7 cellular contexts compared by ENCODE assay signal in genomic region chr1:156114919-156115513, GRCh38. TPM values are rescaled to one million over a fixed set of nuclear protein-coding genes. Genes with fewer than 3 reads are reported as not detected.
DNase-seq lines count a peak whose midpoint lies in the region; ATAC-seq and TF ChIP-seq lines count a peak whose summit lies in the region.

No MANE protein-coding gene starts in this region.

- no peaks in the 10 kb centered on the region for H3K27me3 ChIP-seq in osteoblast (ENCODE audit: insufficient read depth, low read length)

- H2AFZ ChIP-seq in osteoblast (ENCODE audit: low read length), result no peak overlapping the region

- H4K20me1 ChIP-seq in osteoblast (ENCODE audit: insufficient read depth, low read length), result peaks cover 41% of the 10 kb centered on the region

- CTCF ChIA-PET in activated CD8-positive, alpha-beta T cell treated with anti-CD3 and anti-CD28 coated beads for 36 hours (lab: Charles Lee), result interaction anchor here (0.6 to 14.1 kb wide), 6 partner anchors 9 to 110 kb away, joined by 3 to 164 read pairs (median 6); no protein-coding TSS in a partner anchor

- peaks cover 67% of the 10 kb centered on the region for H3K79me2 ChIP-seq in osteoblast (ENCODE audit: insufficient read depth, low read length)

- intact Hi-C loops in activated CD8-positive, alpha-beta T cell treated with anti-CD3 and anti-CD28 coated beads for 36 hours (cut with micrococcal nuclease), result no loop called here

- no peak for TF ChIP-seq CTCF in activated CD8-positive, alpha-beta T cell treated with anti-CD3 and anti-CD28 coated beads for 36 hours (IDR thresholded peaks at IDR 0.05)
- TF ChIP-seq CTCF in fibroblast of the aortic adventitia (IDR thresholded peaks at IDR 0.05; ENCODE audit: insufficient read depth, low read length) (no peak), osteoblast (IDR thresholded peaks at IDR 0.05; ENCODE audit: extremely low read depth, low read depth, low read length) (no peak)

- peaks cover 4% of the 10 kb centered on the region for H3K36me3 Mint-ChIP-seq in activated CD8-positive, alpha-beta T cell treated with anti-CD3 and anti-CD28 coated beads for 36 hours (ENCODE audit: low read depth)

- peaks cover 8% of the 10 kb centered on the region for H3K27me3 Mint-ChIP-seq in activated CD8-positive, alpha-beta T cell treated with anti-CD3 and anti-CD28 coated beads for 36 hours

- H3K4me3 Mint-ChIP-seq in activated CD8-positive, alpha-beta T cell treated with anti-CD3 and anti-CD28 coated beads for 36 hours, result peak overlapping the region; percentile 85

- POLR2A ChIA-PET in activated CD8-positive, alpha-beta T cell treated with anti-CD3 and anti-CD28 coated beads for 36 hours (lab: Charles Lee), result interaction anchor here (0.6 to 10.2 kb wide), 12 partner anchors 8 to 137 kb away, joined by 3 to 94 read pairs (median 4); partner anchors contain the start of gene ARHGEF2

- H3K27ac Mint-ChIP-seq in activated CD8-positive, alpha-beta T cell treated with anti-CD3 and anti-CD28 coated beads for 36 hours, result peak overlapping the region; percentile 61

- peak overlapping the region; percentile 84 for H3K4me2 ChIP-seq in osteoblast (ENCODE audit: insufficient read depth, low read length)

- H3K4me3 ChIP-seq in fibroblast of the aortic adventitia (ENCODE audit: low read depth, low read length) (peak overlapping the region; percentile 99), osteoblast (ENCODE audit: insufficient read depth, low read length) (peak overlapping the region; percentile 99)

- H3K9me3 ChIP-seq in osteoblast (ENCODE audit: low read depth, low read length), result no peaks in the 10 kb centered on the region

- H3K9me3 Mint-ChIP-seq in activated CD8-positive, alpha-beta T cell treated with anti-CD3 and anti-CD28 coated beads for 36 hours, result no peaks in the 10 kb centered on the region

- peaks cover 55% of the 10 kb centered on the region for H3K4me1 ChIP-seq in osteoblast (ENCODE audit: insufficient read depth, low read length)

- peaks cover 43% of the 10 kb centered on the region for H3K4me1 Mint-ChIP-seq in activated CD8-positive, alpha-beta T cell treated with anti-CD3 and anti-CD28 coated beads for 36 hours (ENCODE audit: low read depth)

- H3K27ac ChIP-seq in osteoblast (ENCODE audit: low read depth, low read length), result peak overlapping the region; percentile 98

- peak; percentile 23 for ATAC-seq in GM18511 (IDR thresholded peaks at IDR 0.05; ENCODE audit: unreplicated experiment)
- ATAC-seq in HG03175 (IDR thresholded peaks at IDR 0.05; ENCODE audit: unreplicated experiment), result peak; percentile 21
- ATAC-seq in activated CD8-positive, alpha-beta T cell treated with anti-CD3 and anti-CD28 coated beads for 36 hours, result no peak
- ATAC-seq in GM18858 (IDR thresholded peaks at IDR 0.05; ENCODE audit: unreplicated experiment), result no peak

- peaks cover 13% of the 10 kb centered on the region for H3K36me3 ChIP-seq in osteoblast (ENCODE audit: insufficient read depth, low read length)

- DNase-seq in activated CD8-positive, alpha-beta T cell treated with anti-CD3 and anti-CD28 coated beads for 36 hours, result peak; percentile 37
- no peak for DNase-seq in fibroblast of the aortic adventitia (ENCODE audit: low read depth)
- peak; percentile 77 for DNase-seq in osteoblast (ENCODE audit: insufficient read length, low spot score, missing footprints)
- no peak for DNase-seq in activated CD4-positive, alpha-beta T cell treated with anti-CD3 and anti-CD28 coated beads for 48 hours

RNA-seq across cellular contexts. Expression of gene LMNA, which starts 0.5 kb away (rescaled TPM):
- 10 to 100 TPM; 51.8 to 56.6 TPM for total RNA-seq in activated CD8-positive, alpha-beta T cell treated with anti-CD3 and anti-CD28 coated beads for 36 hours
- total RNA-seq in fibroblast of the aortic adventitia (ENCODE audit: low replicate concordance), result 502 and 1,039 TPM in 2 replicates
- total RNA-seq in osteoblast, result 774 and 854 TPM in 2 replicates

RNA-seq across cellular contexts. Expression of gene MEX3A, which starts 32.8 kb away (rescaled TPM):
- under 1 TPM; 0.45 to 0.83 TPM for total RNA-seq in activated CD8-positive, alpha-beta T cell treated with anti-CD3 and anti-CD28 coated beads for 36 hours
- total RNA-seq in fibroblast of the aortic adventitia (ENCODE audit: low replicate concordance) (0.90 TPM in 2 replicates), osteoblast (0.88 and 1.1 TPM in 2 replicates)

RNA-seq across cellular contexts. Expression of gene SEMA4A, which starts 38.4 kb away (rescaled TPM):
- total RNA-seq in activated CD8-positive, alpha-beta T cell treated with anti-CD3 and anti-CD28 coated beads for 36 hours, result 10 to 100 TPM; 23.8 to 24.7 TPM
- 1.4 and 3.2 TPM in 2 replicates for total RNA-seq in fibroblast of the aortic adventitia (ENCODE audit: low replicate concordance)
- total RNA-seq in osteoblast, result 1.5 and 1.8 TPM in 2 replicates

RNA-seq across cellular contexts. Expression of gene RAB25, which starts 54.1 kb away (rescaled TPM):
- under 1 TPM; 0.49 to 0.63 TPM for total RNA-seq in activated CD8-positive, alpha-beta T cell treated with anti-CD3 and anti-CD28 coated beads for 36 hours
- not detected in 2 replicates for total RNA-seq in fibroblast of the aortic adventitia (ENCODE audit: low replicate concordance)
- not detected in 2 replicates for total RNA-seq in osteoblast

Comparison
In these comparisons a context has a peak if more than half of its experiments do, and no peak if none do; other contexts are left out.
1. ATAC-seq: peak in GM18511 (single experiment) and HG03175 (single experiment); none in activated CD8-positive, alpha-beta T cell treated with anti-CD3 and anti-CD28 coated beads for 36 hours (single experiment) and GM18858 (single experiment).
2. DNase-seq: peak in activated CD8-positive, alpha-beta T cell treated with anti-CD3 and anti-CD28 coated beads for 36 hours (single experiment) and osteoblast (single experiment); none in fibroblast of the aortic adventitia (single experiment) and activated CD4-positive, alpha-beta T cell treated with anti-CD3 and anti-CD28 coated beads for 48 hours (single experiment).